ENCODE assay signal across 1 cellular context in the genomic region with DNA sequence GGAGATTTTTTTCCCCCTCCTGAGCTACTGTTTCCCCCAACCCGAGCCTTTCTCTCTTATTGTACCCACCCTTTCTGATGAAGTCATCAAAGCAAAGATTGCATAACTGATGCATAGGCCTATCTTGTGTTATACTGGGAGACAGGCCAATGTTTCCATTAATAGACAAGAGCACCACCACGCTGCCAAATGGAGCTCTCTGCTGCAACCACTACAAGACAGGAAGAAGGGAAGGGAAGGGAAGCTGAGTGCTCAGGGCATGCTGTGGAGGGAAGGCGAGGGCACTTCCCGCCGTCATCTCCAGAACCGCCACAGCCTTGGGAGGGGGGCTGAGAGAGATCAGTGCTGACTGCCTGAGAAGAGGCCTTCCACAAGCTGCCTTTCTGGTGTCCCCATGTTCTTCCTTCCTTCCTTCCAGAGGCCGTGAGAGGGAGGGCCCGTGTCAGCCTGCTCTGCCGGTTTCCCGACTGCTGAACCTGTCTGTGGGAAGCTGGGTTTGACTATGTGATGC.
TF ChIP-seq lines count a peak whose summit lies in the region.

No MANE protein-coding gene starts in this region.

TF ChIP-seq in HepG2, 621 proteins besides CTCF, POLR2A, EP300 and RAD21 (continued from another document):
- TF ChIP-seq YEATS2 (CRISPR knock-in tag; IDR thresholded peaks at IDR 0.05; ENCODE audit: borderline replicate concordance) (no peak), SNAI1 (CRISPR knock-in tag; IDR thresholded peaks at IDR 0.05; ENCODE audit: borderline replicate concordance) (no peak), ZNF878 (CRISPR knock-in tag; IDR thresholded peaks at IDR 0.05) (no peak), AKAP8 (CRISPR knock-in tag; IDR thresholded peaks at IDR 0.05) (0 out of 2 replicates have a peak, but pooled peaks have one; percentile 27), ZNF337 (CRISPR knock-in tag; IDR thresholded peaks at IDR 0.05; ENCODE audit: borderline replicate concordance, low read depth) (0 out of 2 replicates have a peak, but pooled peaks have one; percentile 18), JDP2 (CRISPR knock-in tag; IDR thresholded peaks at IDR 0.05; ENCODE audit: borderline replicate concordance) (no peak), ERF (CRISPR knock-in tag; IDR thresholded peaks at IDR 0.05) (0 out of 2 replicates have a peak, but pooled peaks have one; percentile 18), HOXA7 (CRISPR knock-in tag; IDR thresholded peaks at IDR 0.05) (no peak), ZNF772 (CRISPR knock-in tag; IDR thresholded peaks at IDR 0.05) (no peak), PHF21A (CRISPR knock-in tag; IDR thresholded peaks at IDR 0.05) (peak; percentile 57; the same call in 1 of the 2 replicates), SP2 (CRISPR knock-in tag; IDR thresholded peaks at IDR 0.05) (no peak), ZNF749 (CRISPR knock-in tag; IDR thresholded peaks at IDR 0.05; ENCODE audit: borderline replicate concordance) (no peak), RCOR2 (CRISPR knock-in tag; IDR thresholded peaks at IDR 0.05) (0 out of 2 replicates have a peak, but pooled peaks have one; percentile 18), KAT8 (CRISPR knock-in tag; IDR thresholded peaks at IDR 0.05) (peak; percentile 28; the same call in 1 of the 2 replicates), ZNF644 (CRISPR knock-in tag; IDR thresholded peaks at IDR 0.05; ENCODE audit: low read depth) (peak; percentile 97), ZMAT3 (CRISPR knock-in tag; conservative IDR thresholded peaks at IDR 0.05) (no peak), SMC3 (IDR thresholded peaks at IDR 0.05; ENCODE audit: low read length) (peak; percentile 34; the same call in 1 of the 2 replicates), SPEN (CRISPR knock-in tag; IDR thresholded peaks at IDR 0.05; ENCODE audit: low read depth) (0 out of 2 replicates have a peak, but pooled peaks have one; percentile 21), RARG (CRISPR knock-in tag; IDR thresholded peaks at IDR 0.05; ENCODE audit: low read depth) (no peak), ZNF24 (IDR thresholded peaks at IDR 0.05) (no peak), MIER3 (CRISPR knock-in tag; IDR thresholded peaks at IDR 0.05; ENCODE audit: borderline replicate concordance) (peak; percentile 38; the same call in 1 of the 2 replicates), PHF5A (CRISPR knock-in tag; IDR thresholded peaks at IDR 0.05; ENCODE audit: low read depth, unreplicated experiment) (no peak), ZFX (CRISPR knock-in tag; IDR thresholded peaks at IDR 0.05; ENCODE audit: low read depth) (peak; percentile 50; the same call in 1 of the 2 replicates)
- TF ChIP-seq, protein P1, sequence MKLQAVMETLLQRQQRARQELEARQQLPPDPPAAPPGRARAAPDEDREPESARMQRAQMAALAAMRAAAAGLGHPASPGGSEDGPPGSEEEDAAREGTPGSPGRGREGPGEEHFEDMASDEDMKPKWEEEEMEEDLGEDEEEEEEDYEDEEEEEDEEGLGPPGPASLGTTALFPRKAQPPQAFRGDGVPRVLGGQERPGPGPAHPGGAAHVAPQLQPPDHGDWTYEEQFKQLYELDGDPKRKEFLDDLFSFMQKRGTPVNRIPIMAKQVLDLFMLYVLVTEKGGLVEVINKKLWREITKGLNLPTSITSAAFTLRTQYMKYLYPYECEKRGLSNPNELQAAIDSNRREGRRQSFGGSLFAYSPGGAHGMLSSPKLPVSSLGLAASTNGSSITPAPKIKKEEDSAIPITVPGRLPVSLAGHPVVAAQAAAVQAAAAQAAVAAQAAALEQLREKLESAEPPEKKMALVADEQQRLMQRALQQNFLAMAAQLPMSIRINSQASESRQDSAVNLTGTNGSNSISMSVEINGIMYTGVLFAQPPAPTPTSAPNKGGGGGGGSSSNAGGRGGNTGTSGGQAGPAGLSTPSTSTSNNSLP (IDR thresholded peaks at IDR 0.05; ENCODE audit: low read depth, low read length), result peak; percentile 52; the same call in 1 of the 2 replicates
- TF ChIP-seq, protein P2, sequence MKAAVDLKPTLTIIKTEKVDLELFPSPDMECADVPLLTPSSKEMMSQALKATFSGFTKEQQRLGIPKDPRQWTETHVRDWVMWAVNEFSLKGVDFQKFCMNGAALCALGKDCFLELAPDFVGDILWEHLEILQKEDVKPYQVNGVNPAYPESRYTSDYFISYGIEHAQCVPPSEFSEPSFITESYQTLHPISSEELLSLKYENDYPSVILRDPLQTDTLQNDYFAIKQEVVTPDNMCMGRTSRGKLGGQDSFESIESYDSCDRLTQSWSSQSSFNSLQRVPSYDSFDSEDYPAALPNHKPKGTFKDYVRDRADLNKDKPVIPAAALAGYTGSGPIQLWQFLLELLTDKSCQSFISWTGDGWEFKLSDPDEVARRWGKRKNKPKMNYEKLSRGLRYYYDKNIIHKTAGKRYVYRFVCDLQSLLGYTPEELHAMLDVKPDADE (CRISPR knock-in tag; IDR thresholded peaks at IDR 0.05), result no peak
- TF ChIP-seq, protein P3, sequence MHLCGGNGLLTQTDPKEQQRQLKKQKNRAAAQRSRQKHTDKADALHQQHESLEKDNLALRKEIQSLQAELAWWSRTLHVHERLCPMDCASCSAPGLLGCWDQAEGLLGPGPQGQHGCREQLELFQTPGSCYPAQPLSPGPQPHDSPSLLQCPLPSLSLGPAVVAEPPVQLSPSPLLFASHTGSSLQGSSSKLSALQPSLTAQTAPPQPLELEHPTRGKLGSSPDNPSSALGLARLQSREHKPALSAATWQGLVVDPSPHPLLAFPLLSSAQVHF (CRISPR knock-in tag; IDR thresholded peaks at IDR 0.05), result no peak
- TF ChIP-seq, protein P4, sequence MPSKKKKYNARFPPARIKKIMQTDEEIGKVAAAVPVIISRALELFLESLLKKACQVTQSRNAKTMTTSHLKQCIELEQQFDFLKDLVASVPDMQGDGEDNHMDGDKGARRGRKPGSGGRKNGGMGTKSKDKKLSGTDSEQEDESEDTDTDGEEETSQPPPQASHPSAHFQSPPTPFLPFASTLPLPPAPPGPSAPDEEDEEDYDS (CRISPR knock-in tag; IDR thresholded peaks at IDR 0.05), result 0 out of 2 replicates have a peak, but pooled peaks have one; percentile 34
- TF ChIP-seq, protein P5, sequence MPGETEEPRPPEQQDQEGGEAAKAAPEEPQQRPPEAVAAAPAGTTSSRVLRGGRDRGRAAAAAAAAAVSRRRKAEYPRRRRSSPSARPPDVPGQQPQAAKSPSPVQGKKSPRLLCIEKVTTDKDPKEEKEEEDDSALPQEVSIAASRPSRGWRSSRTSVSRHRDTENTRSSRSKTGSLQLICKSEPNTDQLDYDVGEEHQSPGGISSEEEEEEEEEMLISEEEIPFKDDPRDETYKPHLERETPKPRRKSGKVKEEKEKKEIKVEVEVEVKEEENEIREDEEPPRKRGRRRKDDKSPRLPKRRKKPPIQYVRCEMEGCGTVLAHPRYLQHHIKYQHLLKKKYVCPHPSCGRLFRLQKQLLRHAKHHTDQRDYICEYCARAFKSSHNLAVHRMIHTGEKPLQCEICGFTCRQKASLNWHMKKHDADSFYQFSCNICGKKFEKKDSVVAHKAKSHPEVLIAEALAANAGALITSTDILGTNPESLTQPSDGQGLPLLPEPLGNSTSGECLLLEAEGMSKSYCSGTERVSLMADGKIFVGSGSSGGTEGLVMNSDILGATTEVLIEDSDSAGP (CRISPR knock-in tag; IDR thresholded peaks at IDR 0.05; ENCODE audit: borderline replicate concordance), result peak; percentile 38; the same call in 1 of the 2 replicates
- TF ChIP-seq, protein P6, sequence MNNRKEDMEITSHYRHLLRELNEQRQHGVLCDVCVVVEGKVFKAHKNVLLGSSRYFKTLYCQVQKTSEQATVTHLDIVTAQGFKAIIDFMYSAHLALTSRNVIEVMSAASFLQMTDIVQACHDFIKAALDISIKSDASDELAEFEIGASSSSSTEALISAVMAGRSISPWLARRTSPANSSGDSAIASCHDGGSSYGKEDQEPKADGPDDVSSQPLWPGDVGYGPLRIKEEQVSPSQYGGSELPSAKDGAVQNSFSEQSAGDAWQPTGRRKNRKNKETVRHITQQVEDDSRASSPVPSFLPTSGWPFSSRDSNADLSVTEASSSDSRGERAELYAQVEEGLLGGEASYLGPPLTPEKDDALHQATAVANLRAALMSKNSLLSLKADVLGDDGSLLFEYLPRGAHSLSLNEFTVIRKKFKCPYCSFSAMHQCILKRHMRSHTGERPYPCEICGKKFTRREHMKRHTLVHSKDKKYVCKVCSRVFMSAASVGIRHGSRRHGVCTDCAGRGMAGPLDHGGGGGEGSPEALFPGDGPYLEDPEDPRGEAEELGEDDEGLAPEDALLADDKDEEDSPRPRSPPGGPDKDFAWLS (CRISPR knock-in tag; IDR thresholded peaks at IDR 0.05; ENCODE audit: borderline replicate concordance), result no peak
- TF ChIP-seq, protein P7, sequence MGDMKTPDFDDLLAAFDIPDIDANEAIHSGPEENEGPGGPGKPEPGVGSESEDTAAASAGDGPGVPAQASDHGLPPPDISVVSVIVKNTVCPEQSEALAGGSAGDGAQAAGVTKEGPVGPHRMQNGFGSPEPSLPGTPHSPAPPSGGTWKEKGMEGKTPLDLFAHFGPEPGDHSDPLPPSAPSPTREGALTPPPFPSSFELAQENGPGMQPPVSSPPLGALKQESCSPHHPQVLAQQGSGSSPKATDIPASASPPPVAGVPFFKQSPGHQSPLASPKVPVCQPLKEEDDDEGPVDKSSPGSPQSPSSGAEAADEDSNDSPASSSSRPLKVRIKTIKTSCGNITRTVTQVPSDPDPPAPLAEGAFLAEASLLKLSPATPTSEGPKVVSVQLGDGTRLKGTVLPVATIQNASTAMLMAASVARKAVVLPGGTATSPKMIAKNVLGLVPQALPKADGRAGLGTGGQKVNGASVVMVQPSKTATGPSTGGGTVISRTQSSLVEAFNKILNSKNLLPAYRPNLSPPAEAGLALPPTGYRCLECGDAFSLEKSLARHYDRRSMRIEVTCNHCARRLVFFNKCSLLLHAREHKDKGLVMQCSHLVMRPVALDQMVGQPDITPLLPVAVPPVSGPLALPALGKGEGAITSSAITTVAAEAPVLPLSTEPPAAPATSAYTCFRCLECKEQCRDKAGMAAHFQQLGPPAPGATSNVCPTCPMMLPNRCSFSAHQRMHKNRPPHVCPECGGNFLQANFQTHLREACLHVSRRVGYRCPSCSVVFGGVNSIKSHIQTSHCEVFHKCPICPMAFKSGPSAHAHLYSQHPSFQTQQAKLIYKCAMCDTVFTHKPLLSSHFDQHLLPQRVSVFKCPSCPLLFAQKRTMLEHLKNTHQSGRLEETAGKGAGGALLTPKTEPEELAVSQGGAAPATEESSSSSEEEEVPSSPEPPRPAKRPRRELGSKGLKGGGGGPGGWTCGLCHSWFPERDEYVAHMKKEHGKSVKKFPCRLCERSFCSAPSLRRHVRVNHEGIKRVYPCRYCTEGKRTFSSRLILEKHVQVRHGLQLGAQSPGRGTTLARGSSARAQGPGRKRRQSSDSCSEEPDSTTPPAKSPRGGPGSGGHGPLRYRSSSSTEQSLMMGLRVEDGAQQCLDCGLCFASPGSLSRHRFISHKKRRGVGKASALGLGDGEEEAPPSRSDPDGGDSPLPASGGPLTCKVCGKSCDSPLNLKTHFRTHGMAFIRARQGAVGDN (CRISPR knock-in tag; IDR thresholded peaks at IDR 0.05), result peak; percentile 75
TF ChIP-seq in HepG2: peak in this region for 64.
